ENCODE assay signal across 8 cellular contexts in the genomic region with DNA sequence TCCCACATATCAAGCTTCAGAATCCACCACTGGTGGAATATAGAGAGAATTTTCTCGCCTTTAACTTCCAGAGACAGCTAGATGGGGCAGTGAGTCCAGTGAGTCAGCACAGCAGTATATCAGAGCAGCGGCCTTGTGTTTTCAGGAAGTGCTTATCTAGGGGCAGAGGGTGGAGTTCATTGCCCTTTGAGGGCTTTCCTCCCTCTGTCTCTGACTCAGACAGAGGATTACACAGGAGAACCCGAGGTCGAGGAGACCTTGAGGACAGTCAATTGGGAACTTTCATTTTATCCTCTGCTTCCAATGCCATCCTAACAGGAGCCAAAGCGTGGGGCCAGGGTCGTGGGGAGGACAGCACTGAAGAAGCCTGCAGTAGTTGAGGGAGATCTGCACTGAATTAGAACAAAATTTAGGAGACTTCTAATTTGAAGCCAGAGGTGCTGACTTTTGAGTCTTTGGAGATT.
DNase-seq lines count a peak whose midpoint lies in the region; ATAC-seq, FAIRE-seq and TF ChIP-seq lines count a peak whose summit lies in the region.

No MANE protein-coding gene starts in this region.

- H3K4me3 Mint-ChIP-seq in dendritic cell treated with granulocyte-macrophage colony-stimulating factor and Interleukin-4, amounts not matched to agents 40 ng/mL and 50 ng/mL, for 4 days, result peak overlapping the region; percentile 40
- no peak overlapping the region for H3K4me3 Mint-ChIP-seq in nephron progenitor cell

- ATAC-seq in HG02840 (IDR thresholded peaks at IDR 0.05; ENCODE audit: low FRiP score, unreplicated experiment), result peak; percentile 57
- peak; percentile 85 to 94 (median 88) for ATAC-seq in pancreas
- no peak for ATAC-seq in GM19395 (IDR thresholded peaks at IDR 0.05; ENCODE audit: unreplicated experiment)

- no peaks in the 10 kb centered on the region for H3K36me3 Mint-ChIP-seq in dendritic cell treated with granulocyte-macrophage colony-stimulating factor and Interleukin-4, amounts not matched to agents 40 ng/mL and 50 ng/mL, for 4 days (ENCODE audit: low read depth)
- H3K36me3 Mint-ChIP-seq in nephron progenitor cell (ENCODE audit: low read depth), result peaks cover 9% of the 10 kb centered on the region

- no peaks in the 10 kb centered on the region for H3K9me3 Mint-ChIP-seq in dendritic cell treated with granulocyte-macrophage colony-stimulating factor and Interleukin-4, amounts not matched to agents 40 ng/mL and 50 ng/mL, for 4 days
- no peaks in the 10 kb centered on the region for H3K9me3 Mint-ChIP-seq in nephron progenitor cell

- H3K4me1 ChIP-seq in pancreas, result peaks cover 19 to 34% (median 32%) of the 10 kb centered on the region in 3 donors

- H3K27me3 Mint-ChIP-seq in dendritic cell treated with granulocyte-macrophage colony-stimulating factor and Interleukin-4, amounts not matched to agents 40 ng/mL and 50 ng/mL, for 4 days, result no peaks in the 10 kb centered on the region
- H3K27me3 Mint-ChIP-seq in nephron progenitor cell (ENCODE audit: low read depth, poor library complexity), result peaks cover 6% of the 10 kb centered on the region

- H3K27me3 ChIP-seq in pancreas, result no peaks in the 10 kb centered on the region

- 30 to 34% methylated on average over 6 of the region's 6 CpGs for WGBS in pancreas, 2 donors

- H3K27ac Mint-ChIP-seq in dendritic cell treated with granulocyte-macrophage colony-stimulating factor and Interleukin-4, amounts not matched to agents 40 ng/mL and 50 ng/mL, for 4 days, result peak overlapping the region; percentile 66
- no peak overlapping the region for H3K27ac Mint-ChIP-seq in nephron progenitor cell

- no peak for TF ChIP-seq CTCF in pancreas (IDR thresholded peaks at IDR 0.05)
- TF ChIP-seq CTCF in nephron progenitor cell (IDR thresholded peaks at IDR 0.05), result no peak

- H3K36me3 ChIP-seq in pancreas, result no peaks in the 10 kb centered on the region

- peak overlapping the region in 3 of 4 donors; percentile 14 to 67 (median 19) for H3K27ac ChIP-seq in pancreas

- H3K9me3 ChIP-seq in pancreas, result no peaks in the 10 kb centered on the region

- DNase-seq in GDM1 (lab: John Stamatoyannopoulos, UW) (peak; percentile 81), RKO (ENCODE audit: low spot score) (peak; percentile 28), pancreas (peak in 3 of 6 donors; percentile 29 to 59 (median 47)), nephron progenitor cell (no peak), iPS-NIHi11 (ENCODE audit: low spot score) (no peak)

- no peak overlapping the region for H3K4me3 ChIP-seq in pancreas

- H3K4me1 Mint-ChIP-seq in dendritic cell treated with granulocyte-macrophage colony-stimulating factor and Interleukin-4, amounts not matched to agents 40 ng/mL and 50 ng/mL, for 4 days (ENCODE audit: low read depth), result peaks cover 17% of the 10 kb centered on the region
- peaks cover 9% of the 10 kb centered on the region for H3K4me1 Mint-ChIP-seq in nephron progenitor cell

- no peak for FAIRE-seq in pancreas (lab: Jason Lieb, UNC)

- intact Hi-C loops in dendritic cell treated with granulocyte-macrophage colony-stimulating factor and Interleukin-4, amounts not matched to agents 40 ng/mL and 50 ng/mL, for 4 days (cut with micrococcal nuclease), result no loop called here
- intact Hi-C loops in pancreas (cut with DNase I), result no loop called here

Comparison
In these comparisons a context has a peak if more than half of its experiments do, and no peak if none do; other contexts are left out.
1. DNase-seq: peak in GDM1 (single experiment) and RKO (single experiment); none in nephron progenitor cell (single experiment) and iPS-NIHi11 (single experiment).